Comparison of ENCODE assay signal across 8 cellular contexts in genomic region chr11:9315078-9315688, GRCh38. TPM values are rescaled to one million over a fixed set of nuclear protein-coding genes. Genes with fewer than 3 reads are reported as not detected.
A peak's percentile ranks its signal among the peaks of the same experiment; 100 is the strongest.
DNase-seq lines count a peak whose midpoint lies in the region; ATAC-seq and TF ChIP-seq lines count a peak whose summit lies in the region.

No MANE protein-coding gene starts in this region.

- no peak for TF ChIP-seq CTCF in AG10803 (conservative IDR thresholded peaks at IDR 0.05; ENCODE audit: low read length)
- TF ChIP-seq CTCF in adrenal gland (IDR thresholded peaks at IDR 0.05), result no peak
- TF ChIP-seq CTCF in testis (IDR thresholded peaks at IDR 0.05), result no peak

- peak overlapping the region; percentile 61 to 89 (median 72) for H3K27ac ChIP-seq in adrenal gland
- H3K27ac ChIP-seq in testis, result peak overlapping the region; percentile 88 to 91

- H3K4me3 ChIP-seq in AG10803 (ENCODE audit: low read length), result peak overlapping the region; percentile 68
- peak overlapping the region in 1 of 4 donors; percentile 99 for H3K4me3 ChIP-seq in adrenal gland
- H3K4me3 ChIP-seq in testis, result peak overlapping the region; percentile 95 to 100

- H3K36me3 ChIP-seq in adrenal gland (replicated peaks in 1 of 2), result no peaks in the 10 kb centered on the region
- no peaks in the 10 kb centered on the region for H3K36me3 ChIP-seq in testis (ENCODE audit: low read depth, missing control alignments)

- H3K4me1 ChIP-seq in adrenal gland (replicated peaks in 1 of 2) (peaks cover 6 to 15% of the 10 kb centered on the region in 2 donors), testis (peaks cover 9% of the 10 kb centered on the region)

- intact Hi-C loops in adrenal gland (cut with DNase I) (no loop called here), testis (cut with DNase I; ENCODE audit: low total_unique reads) (loop anchor here (2.0 kb wide), 1 partner anchor 146 kb away; the partner anchor contains the start of gene ZNF143)

- H3K27me3 ChIP-seq in adrenal gland, result no peaks in the 10 kb centered on the region
- no peaks in the 10 kb centered on the region for H3K27me3 ChIP-seq in testis

- DNase-seq in AG10803 (ENCODE audit: low read depth) (no peak), HT1080 (ENCODE audit: low read depth) (peak; percentile 82), adrenal gland (peak in 4 of 7 donors; percentile 13 to 25 (median 16)), kidney glomerular epithelial cell (lab: John Stamatoyannopoulos, UW) (peak; percentile 43), testis (peak; percentile 24), COLO829 (ENCODE audit: low spot score) (no peak), NCI-H1105 (lab: John Stamatoyannopoulos, UW) (no peak)

- WGBS in adrenal gland, 4 donors, result 59 to 62% (median 59%) methylated on average over 16 of the region's 16 CpGs
- 42 to 49% methylated on average over 16 of the region's 16 CpGs for WGBS in testis, 2 donors

- ATAC-seq in GM19455 (IDR thresholded peaks at IDR 0.05; ENCODE audit: unreplicated experiment), result no peak

- H3K9me3 ChIP-seq in adrenal gland (replicated peaks in 1 of 3) (no peaks in the 10 kb centered on the region), testis (no peaks in the 10 kb centered on the region)

- no peak for TF ChIP-seq POLR2A in adrenal gland (IDR thresholded peaks at IDR 0.05)
- no peak for TF ChIP-seq POLR2A in testis (IDR thresholded peaks at IDR 0.05)

RNA-seq across cellular contexts. Expression of gene TMEM41B, which starts 0.8 kb away (rescaled TPM):
- 34.3 and 45.8 TPM in 2 replicates for total RNA-seq in HT1080 (2014; rRNA removed; shearing (Covaris generic))
- polyA plus RNA-seq in HT1080 (2015; cell fraction: cytosol; rRNA removed), result 25.4 and 29.6 TPM in 2 replicates
- 64.6 and 80.8 TPM in 2 replicates for polyA plus RNA-seq in HT1080 (2015; cell fraction: nucleus; rRNA removed)
- total RNA-seq in adrenal gland (10 to 100 TPM; 21.5 to 43.3 (median 30.0) TPM), testis (10 to 100 TPM; 37.5 to 42.6 TPM)
- polyA plus RNA-seq in adrenal gland (10 to 100 TPM; 17.6 to 22.8 (median 22.2) TPM), testis (ENCODE audit: insufficient read depth, low read depth, low replicate concordance) (24.2 TPM)

RNA-seq across cellular contexts. Expression of gene DENND5A, which starts 50.0 kb away (rescaled TPM):
- 45.6 and 53.5 TPM in 2 replicates for total RNA-seq in HT1080 (2014; rRNA removed; shearing (Covaris generic))
- 47.9 and 55.4 TPM in 2 replicates for polyA plus RNA-seq in HT1080 (2015; cell fraction: cytosol; rRNA removed)
- polyA plus RNA-seq in HT1080 (2015; cell fraction: nucleus; rRNA removed), result 54.3 and 61.7 TPM in 2 replicates
- total RNA-seq in adrenal gland, result 10 to 100 TPM; 32.9 to 75.4 (median 62.8) TPM
- polyA plus RNA-seq in adrenal gland, result 10 to 100 TPM; 26.8 to 68.0 (median 33.5) TPM
- total RNA-seq in testis, result 10 to 100 TPM; 73.6 to 88.8 TPM
- polyA plus RNA-seq in testis (ENCODE audit: insufficient read depth, low read depth, low replicate concordance), result 51.2 TPM

Comparison
In these comparisons a context has a peak if more than half of its experiments do, and no peak if none do; other contexts are left out.
1. DNase-seq: peak in HT1080 (single experiment), adrenal gland (4 of 7), kidney glomerular epithelial cell (single experiment) and testis (single experiment); none in AG10803 (single experiment), COLO829 (single experiment) and NCI-H1105 (single experiment).